Comparison of ENCODE assay signal across 8 cellular contexts in genomic region chr1:31373897-31374486, GRCh38. TPM values are rescaled to one million over a fixed set of nuclear protein-coding genes. Genes with fewer than 3 reads are reported as not detected.
DNase-seq lines count a peak whose midpoint lies in the region; ATAC-seq and TF ChIP-seq lines count a peak whose summit lies in the region.

No MANE protein-coding gene starts in this region.

- peak overlapping the region; percentile 96 for H3K27ac ChIP-seq in left ventricle myocardium inferior (replicated peaks)
- no peak overlapping the region for H3K27ac ChIP-seq in urinary bladder (ENCODE audit: low read depth)

- WGBS in urinary bladder = 29% methylated on average over 11 of the region's 11 CpGs

- H3K4me1 ChIP-seq in left ventricle myocardium inferior (peaks cover 41% of the 10 kb centered on the region), urinary bladder (ENCODE audit: insufficient read depth) (no peaks in the 10 kb centered on the region)

- TF ChIP-seq CTCF in left ventricle myocardium inferior (IDR thresholded peaks at IDR 0.05; ENCODE audit: borderline replicate concordance) = no peak
- no peak for TF ChIP-seq CTCF in astrocyte of the cerebellum (IDR thresholded peaks at IDR 0.05; ENCODE audit: low read depth, low read length, missing control alignments)

- H3K27me3 Mint-ChIP-seq in naive B cell = peaks cover 0 to 15% (median 5%) of the 10 kb centered on the region in 3 donors

- ATAC-seq in naive B cell (ENCODE audit: low read depth in 2 of 2) (no peak), GM21825 (IDR thresholded peaks at IDR 0.05; ENCODE audit: unreplicated experiment) (no peak)

- intact Hi-C loops in left ventricle myocardium inferior (cut with micrococcal nuclease) = no loop called here
- intact Hi-C loops in cardiac septum (cut with DNase I) = loop anchor here (1.0 kb wide), 1 partner anchor 8 kb away; no protein-coding TSS in a partner anchor

- DNase-seq in left ventricle myocardium inferior (no peak), cardiac septum (ENCODE audit: low spot score) (no peak), astrocyte of the cerebellum (ENCODE audit: low read depth) (no peak), naive B cell (no peak), NCI-H2196 (lab: John Stamatoyannopoulos, UW; ENCODE audit: unreplicated experiment) (no peak), NCI-H128 (lab: John Stamatoyannopoulos, UW; ENCODE audit: unreplicated experiment) (no peak)

- H3K27ac Mint-ChIP-seq in naive B cell = peak overlapping the region in 3 of 6 donors; percentile 30 to 79 (median 65)

- H3K9me3 Mint-ChIP-seq in naive B cell = no peaks in the 10 kb centered on the region

- H3K9me3 ChIP-seq in left ventricle myocardium inferior (replicated peaks) = no peaks in the 10 kb centered on the region

- in situ Hi-C loops in astrocyte of the cerebellum (cut with HindIII; ENCODE audit: low sequenced_read_pairs) = no loop called here

- peaks cover 13 to 23% (median 19%) of the 10 kb centered on the region in 3 donors for H3K4me1 Mint-ChIP-seq in naive B cell

- H3K4me3 ChIP-seq in left ventricle myocardium inferior (peak overlapping the region; percentile 75), astrocyte of the cerebellum (ENCODE audit: low read depth, low read length) (peak overlapping the region; percentile 42), urinary bladder (ENCODE audit: low read depth, low read length) (peak overlapping the region; percentile 32)

- H3K36me3 ChIP-seq in left ventricle myocardium inferior (peaks cover 26% of the 10 kb centered on the region), urinary bladder (ENCODE audit: insufficient read depth) (no peaks in the 10 kb centered on the region)

- H3K27me3 ChIP-seq in left ventricle myocardium inferior (ENCODE audit: low read depth) = no peaks in the 10 kb centered on the region

- H3K36me3 Mint-ChIP-seq in naive B cell = no peaks in the 10 kb centered on the region

- H3K4me3 Mint-ChIP-seq in naive B cell = peak overlapping the region; percentile 59 to 97 (median 88)

RNA-seq across cellular contexts. Expression of gene FABP3, which starts 1.1 kb away (rescaled TPM):
- 4,737 TPM for total RNA-seq in left ventricle myocardium inferior
- total RNA-seq in cardiac septum = 3,048 TPM
- under 1 TPM in 1 of 6 donors, not detected in 5; 0.55 TPM for polyA plus RNA-seq in naive B cell (ENCODE audit: low read depth in 6 of 6)
- 42.1 TPM for total RNA-seq in urinary bladder
- polyA plus RNA-seq in urinary bladder = 12.6 TPM

RNA-seq across cellular contexts. Expression of gene SERINC2, which starts 39.0 kb away (rescaled TPM):
- 1.6 TPM for total RNA-seq in left ventricle myocardium inferior
- 2.8 TPM for total RNA-seq in cardiac septum
- 1 to 10 TPM in 1 of 6 donors, under 1 TPM in 4, not detected in 1; 0.54 to 1.6 (median 0.77) TPM for polyA plus RNA-seq in naive B cell (ENCODE audit: low read depth in 6 of 6)
- 8.9 TPM for total RNA-seq in urinary bladder
- 43.3 TPM for polyA plus RNA-seq in urinary bladder

Comparison
In these comparisons a context has a peak if more than half of its experiments do, and no peak if none do; other contexts are left out.
1. RNA of gene FABP3, which starts 1.1 kb away (total RNA-seq): 4,737 TPM in left ventricle myocardium inferior (single experiment) and 3,048 TPM in cardiac septum (single experiment); 42.1 TPM in urinary bladder (single experiment); every median in the first group is over 10 times any median in the second.
2. Peak in every context shown above with its lines, with median percentiles within 50 percentile points of each other: H3K4me3 ChIP-seq.